ENCODE assay signal across 1 cellular context in the genomic region with DNA sequence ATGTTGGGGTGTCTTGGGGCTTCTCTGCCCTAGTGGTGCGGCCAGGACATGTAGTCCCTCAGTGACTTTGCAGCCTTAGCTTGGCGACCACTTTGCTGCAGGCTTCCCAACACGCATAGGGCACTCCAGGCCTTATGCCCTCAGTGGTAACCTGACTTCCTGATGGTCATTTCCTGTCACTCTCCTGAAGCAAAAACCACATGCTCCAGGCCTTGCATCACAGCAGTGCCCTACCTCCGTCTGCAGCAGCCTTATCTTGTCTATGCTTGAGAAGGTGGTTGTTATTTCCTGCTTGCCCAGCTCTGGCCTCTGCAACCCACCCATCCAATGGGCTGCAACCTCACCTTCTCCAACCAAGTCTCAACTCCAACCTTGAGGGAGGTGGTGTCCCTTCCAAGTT.
TF ChIP-seq lines count a peak whose summit lies in the region.

No MANE protein-coding gene starts in this region.

TF ChIP-seq in IMR-90, 13 proteins besides CTCF, POLR2A, EP300 and RAD21:
- TF ChIP-seq, protein P1, sequence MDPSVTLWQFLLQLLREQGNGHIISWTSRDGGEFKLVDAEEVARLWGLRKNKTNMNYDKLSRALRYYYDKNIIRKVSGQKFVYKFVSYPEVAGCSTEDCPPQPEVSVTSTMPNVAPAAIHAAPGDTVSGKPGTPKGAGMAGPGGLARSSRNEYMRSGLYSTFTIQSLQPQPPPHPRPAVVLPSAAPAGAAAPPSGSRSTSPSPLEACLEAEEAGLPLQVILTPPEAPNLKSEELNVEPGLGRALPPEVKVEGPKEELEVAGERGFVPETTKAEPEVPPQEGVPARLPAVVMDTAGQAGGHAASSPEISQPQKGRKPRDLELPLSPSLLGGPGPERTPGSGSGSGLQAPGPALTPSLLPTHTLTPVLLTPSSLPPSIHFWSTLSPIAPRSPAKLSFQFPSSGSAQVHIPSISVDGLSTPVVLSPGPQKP (IDR thresholded peaks at IDR 0.05; ENCODE audit: borderline replicate concordance, low read depth, low read length) = no peak
- TF ChIP-seq BHLHE40 (IDR thresholded peaks at IDR 0.05; ENCODE audit: low read depth, low read length) (no peak), MAFK (IDR thresholded peaks at IDR 0.05; ENCODE audit: low read depth, low read length) (no peak), RFX5 (IDR thresholded peaks at IDR 0.05; ENCODE audit: low read depth, low read length) (no peak), RCOR1 (IDR thresholded peaks at IDR 0.05; ENCODE audit: insufficient replicate concordance, low read length) (no peak), FOS (IDR thresholded peaks at IDR 0.05; ENCODE audit: low read depth, low read length) (no peak), SMC3 (IDR thresholded peaks at IDR 0.05; ENCODE audit: low read depth, low read length) (no peak), NFE2L2 (IDR thresholded peaks at IDR 0.05; ENCODE audit: low read depth, low read length) (no peak), MAZ (IDR thresholded peaks at IDR 0.05; ENCODE audit: borderline replicate concordance, low read depth, low read length) (no peak), MXI1 (IDR thresholded peaks at IDR 0.05; ENCODE audit: borderline replicate concordance, low read depth, low read length) (no peak)
